In genomic region chr22:39960791-39961746, GRCh38 we compare ENCODE assay signal across 9 cellular contexts. TPM values are rescaled to one million over a fixed set of nuclear protein-coding genes. Genes with fewer than 3 reads are reported as not detected.
DNase-seq lines count a peak whose midpoint lies in the region; ATAC-seq, FAIRE-seq and TF ChIP-seq lines count a peak whose summit lies in the region.
"Had no signal": no experiment of that assay in that cellular context is flagged by ENCODE, and none has a peak within 500 bp of the region (broad histone marks: within the 10 kb centered on the region; RNA-seq: fewer than 3 reads in every experiment).

No MANE protein-coding gene starts in this region.

- no peaks in the 10 kb centered on the region for H3K27me3 Mint-ChIP-seq in activated CD4-positive, alpha-beta memory T cell treated with anti-CD3 and anti-CD28 coated beads, Interleukin-2, amount 10 ng/mL, durations not matched to agents 7 days and 5 days

- POLR2A ChIA-PET in activated CD4-positive, alpha-beta memory T cell treated with anti-CD3 and anti-CD28 coated beads, Interleukin-2, amount 10 ng/mL, durations not matched to agents 7 days and 5 days (lab: Charles Lee) = interaction anchor here (0.6 to 1.8 kb wide), 13 partner anchors 11 to 83 kb away, joined by 3 to 5 read pairs (median 3); partner anchors contain the start of gene FAM83F

- H3K36me3 ChIP-seq in BLaER1 = no peaks in the 10 kb centered on the region

- peak overlapping the region; percentile 74 for H3K27ac Mint-ChIP-seq in activated CD4-positive, alpha-beta memory T cell treated with anti-CD3 and anti-CD28 coated beads, Interleukin-2, amount 10 ng/mL, durations not matched to agents 7 days and 5 days

- H3K4me3 Mint-ChIP-seq in activated CD4-positive, alpha-beta memory T cell treated with anti-CD3 and anti-CD28 coated beads, Interleukin-2, amount 10 ng/mL, durations not matched to agents 7 days and 5 days = peak overlapping the region; percentile 33

- H4K20me1 ChIP-seq in BLaER1 = no peaks in the 10 kb centered on the region

- H3K4me1 Mint-ChIP-seq in activated CD4-positive, alpha-beta memory T cell treated with anti-CD3 and anti-CD28 coated beads, Interleukin-2, amount 10 ng/mL, durations not matched to agents 7 days and 5 days = peaks cover 66% of the 10 kb centered on the region

- H3K27ac ChIP-seq in BLaER1 = no peak overlapping the region

- H3K9me3 Mint-ChIP-seq in activated CD4-positive, alpha-beta memory T cell treated with anti-CD3 and anti-CD28 coated beads, Interleukin-2, amount 10 ng/mL, durations not matched to agents 7 days and 5 days = no peaks in the 10 kb centered on the region

- peak; percentile 60 for DNase-seq in HTR-8/SVneo (ENCODE audit: insufficient read length, low spot score)
- DNase-seq in activated CD4-positive, alpha-beta memory T cell treated with anti-CD3 and anti-CD28 coated beads, Interleukin-2, amount 10 ng/mL, durations not matched to agents 7 days and 5 days = peak; percentile 88
- peak; percentile 92 for DNase-seq in fibroblast of villous mesenchyme (ENCODE audit: low read depth)
- DNase-seq in stimulated activated CD8-positive, alpha-beta memory T cell treated with anti-CD3 and anti-CD28 coated beads, Interleukin-4, amount 100 ng/mL, for 24 hours (ENCODE audit: low read depth) = peak; percentile 60
- no peak for DNase-seq in NCI-H69 (lab: John Stamatoyannopoulos, UW)

- peak; percentile 79 for FAIRE-seq in HTR-8/SVneo (lab: Jason Lieb, UNC)
- FAIRE-seq: islet of Langerhans had no signal

- ATAC-seq in GM21367 (IDR thresholded peaks at IDR 0.05; ENCODE audit: unreplicated experiment) = peak; percentile 66
- no peak for ATAC-seq in GM21717 (IDR thresholded peaks at IDR 0.05; ENCODE audit: unreplicated experiment)

- H3K27me3 ChIP-seq in BLaER1 = no peaks in the 10 kb centered on the region

- peaks cover 84% of the 10 kb centered on the region for H3K36me3 Mint-ChIP-seq in activated CD4-positive, alpha-beta memory T cell treated with anti-CD3 and anti-CD28 coated beads, Interleukin-2, amount 10 ng/mL, durations not matched to agents 7 days and 5 days (ENCODE audit: low read depth)

- no peak overlapping the region for H3K9ac ChIP-seq in BLaER1

- H3K4me2 ChIP-seq in BLaER1 = peak overlapping the region; percentile 61

- peaks cover 72% of the 10 kb centered on the region for H3K4me1 ChIP-seq in BLaER1

- H3K9me3 ChIP-seq in BLaER1 = no peaks in the 10 kb centered on the region

- H3K4me3 ChIP-seq in BLaER1 = no peak overlapping the region
- H3K4me3 ChIP-seq in fibroblast of villous mesenchyme (ENCODE audit: low read depth, low read length) = no peak overlapping the region

- TF ChIP-seq CTCF in fibroblast of villous mesenchyme (IDR thresholded peaks at IDR 0.05; ENCODE audit: insufficient read depth, low read depth, low read length) = no peak

- CTCF ChIA-PET in activated CD4-positive, alpha-beta memory T cell treated with anti-CD3 and anti-CD28 coated beads, Interleukin-2, amount 10 ng/mL, durations not matched to agents 7 days and 5 days (lab: Charles Lee) = interaction anchor here (0.7 to 1.0 kb wide), 3 partner anchors 27 to 64 kb away, joined by 3 to 4 read pairs (median 3); no protein-coding TSS in a partner anchor

RNA-seq across cellular contexts. Expression of gene TMA7B, which starts 0.9 kb away (rescaled TPM):
- total RNA-seq in activated CD4-positive, alpha-beta memory T cell treated with anti-CD3 and anti-CD28 coated beads, Interleukin-2, amount 10 ng/mL, durations not matched to agents 7 days and 5 days = 1 to 10 TPM; 3.7 to 4.3 TPM
- total RNA-seq in fibroblast of villous mesenchyme = not detected in 2 replicates

RNA-seq across cellular contexts. Expression of gene FAM83F, which starts 33.7 kb away (rescaled TPM):
- total RNA-seq in activated CD4-positive, alpha-beta memory T cell treated with anti-CD3 and anti-CD28 coated beads, Interleukin-2, amount 10 ng/mL, durations not matched to agents 7 days and 5 days = not detected
- not detected in 2 replicates for total RNA-seq in fibroblast of villous mesenchyme
